In genomic region chr3:125148836-125149235, GRCh38 we compare ENCODE assay signal across 1 cellular context.
TF ChIP-seq lines count a peak whose summit lies in the region.

No MANE protein-coding gene starts in this region.

TF ChIP-seq in GM12878, 131 proteins besides CTCF, POLR2A, EP300 and RAD21:
- 0 out of 2 replicates have a peak, but pooled peaks have one; percentile 17 for TF ChIP-seq CREM (IDR thresholded peaks at IDR 0.05; ENCODE audit: low read depth)
- 0 out of 2 replicates have a peak, but pooled peaks have one; percentile 12 for TF ChIP-seq YY1 (IDR thresholded peaks at IDR 0.05; ENCODE audit: low read depth, low read length)
- peak; percentile 84 for TF ChIP-seq TCF3 (IDR thresholded peaks at IDR 0.05; ENCODE audit: borderline replicate concordance, insufficient read depth, low read depth, low read length)
- no peak for TF ChIP-seq JUNB (IDR thresholded peaks at IDR 0.05)
- peak in 1 of 2 experiments; percentile 3; a peak in 1 of 3 replicates for TF ChIP-seq EGR1 (IDR thresholded peaks at IDR 0.05; ENCODE audit: borderline replicate concordance in 1 of 2, low read depth in 2 of 2, low read length in 2 of 2)
- no peak for TF ChIP-seq NFXL1 (IDR thresholded peaks at IDR 0.05; ENCODE audit: borderline replicate concordance)
- TF ChIP-seq GATAD2B (conservative IDR thresholded peaks at IDR 0.05; ENCODE audit: low read depth), result no peak
- no peak for TF ChIP-seq SP1 (IDR thresholded peaks at IDR 0.05; ENCODE audit: low read depth, low read length)
- no peak for TF ChIP-seq HDGF (IDR thresholded peaks at IDR 0.05)
- no peak for TF ChIP-seq NR2F1 (conservative IDR thresholded peaks at IDR 0.05)
- peak; percentile 39; the same call in 1 of the 2 replicates for TF ChIP-seq MEF2A (IDR thresholded peaks at IDR 0.05; ENCODE audit: insufficient read depth, low read depth, low read length)
- no peak for TF ChIP-seq ATF7 (IDR thresholded peaks at IDR 0.05; ENCODE audit: low read depth)
- TF ChIP-seq CHD1 (IDR thresholded peaks at IDR 0.05; ENCODE audit: low read depth, low read length), result no peak
- peak; percentile 54 to 59; a peak in 3 of 4 replicates for TF ChIP-seq BHLHE40 (IDR thresholded peaks at IDR 0.05; ENCODE audit: borderline replicate concordance in 1 of 2, low read depth in 2 of 2, low read length in 1 of 2)
- no peak for TF ChIP-seq ESRRA (IDR thresholded peaks at IDR 0.05; ENCODE audit: low read length)
- no peak for TF ChIP-seq ASH2L (IDR thresholded peaks at IDR 0.05; ENCODE audit: borderline replicate concordance, low read depth)
- peak; percentile 88 for TF ChIP-seq EED (IDR thresholded peaks at IDR 0.05; ENCODE audit: low read depth)
- no peak for TF ChIP-seq GABPA (IDR thresholded peaks at IDR 0.05; ENCODE audit: low read depth)
- no peak for TF ChIP-seq ZNF274 (IDR thresholded peaks at IDR 0.05; ENCODE audit: insufficient read depth, insufficient read length)
- TF ChIP-seq, protein P1, sequence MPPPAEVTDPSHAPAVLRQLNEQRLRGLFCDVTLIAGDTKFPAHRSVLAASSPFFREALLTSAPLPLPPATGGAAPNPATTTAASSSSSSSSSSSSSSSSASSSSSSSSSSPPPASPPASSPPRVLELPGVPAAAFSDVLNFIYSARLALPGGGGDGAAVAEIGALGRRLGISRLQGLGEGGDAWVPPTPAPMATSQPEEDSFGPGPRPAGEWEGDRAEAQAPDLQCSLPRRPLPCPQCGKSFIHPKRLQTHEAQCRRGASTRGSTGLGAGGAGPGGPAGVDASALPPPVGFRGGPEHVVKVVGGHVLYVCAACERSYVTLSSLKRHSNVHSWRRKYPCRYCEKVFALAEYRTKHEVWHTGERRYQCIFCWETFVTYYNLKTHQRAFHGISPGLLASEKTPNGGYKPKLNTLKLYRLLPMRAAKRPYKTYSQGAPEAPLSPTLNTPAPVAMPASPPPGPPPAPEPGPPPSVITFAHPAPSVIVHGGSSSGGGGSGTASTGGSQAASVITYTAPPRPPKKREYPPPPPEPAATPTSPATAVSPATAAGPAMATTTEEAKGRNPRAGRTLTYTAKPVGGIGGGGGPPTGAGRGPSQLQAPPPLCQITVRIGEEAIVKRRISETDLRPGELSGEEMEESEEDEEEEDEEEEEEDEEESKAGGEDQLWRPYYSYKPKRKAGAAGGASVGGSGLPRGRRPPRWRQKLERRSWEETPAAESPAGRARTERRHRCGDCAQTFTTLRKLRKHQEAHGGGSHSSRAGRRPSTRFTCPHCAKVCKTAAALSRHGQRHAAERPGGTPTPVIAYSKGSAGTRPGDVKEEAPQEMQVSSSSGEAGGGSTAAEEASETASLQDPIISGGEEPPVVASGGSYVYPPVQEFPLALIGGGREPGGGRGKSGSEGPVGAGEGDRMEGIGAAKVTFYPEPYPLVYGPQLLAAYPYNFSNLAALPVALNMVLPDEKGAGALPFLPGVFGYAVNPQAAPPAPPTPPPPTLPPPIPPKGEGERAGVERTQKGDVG (CRISPR knock-in tag; IDR thresholded peaks at IDR 0.05), result no peak
- peak; percentile 25 for TF ChIP-seq TCF12 (IDR thresholded peaks at IDR 0.05; ENCODE audit: low read depth, low read length)
- TF ChIP-seq ZNF384 (IDR thresholded peaks at IDR 0.05; ENCODE audit: borderline replicate concordance, low read depth, low read length), result no peak
